ENCODE assay signal across 1 cellular context in the genomic region with DNA sequence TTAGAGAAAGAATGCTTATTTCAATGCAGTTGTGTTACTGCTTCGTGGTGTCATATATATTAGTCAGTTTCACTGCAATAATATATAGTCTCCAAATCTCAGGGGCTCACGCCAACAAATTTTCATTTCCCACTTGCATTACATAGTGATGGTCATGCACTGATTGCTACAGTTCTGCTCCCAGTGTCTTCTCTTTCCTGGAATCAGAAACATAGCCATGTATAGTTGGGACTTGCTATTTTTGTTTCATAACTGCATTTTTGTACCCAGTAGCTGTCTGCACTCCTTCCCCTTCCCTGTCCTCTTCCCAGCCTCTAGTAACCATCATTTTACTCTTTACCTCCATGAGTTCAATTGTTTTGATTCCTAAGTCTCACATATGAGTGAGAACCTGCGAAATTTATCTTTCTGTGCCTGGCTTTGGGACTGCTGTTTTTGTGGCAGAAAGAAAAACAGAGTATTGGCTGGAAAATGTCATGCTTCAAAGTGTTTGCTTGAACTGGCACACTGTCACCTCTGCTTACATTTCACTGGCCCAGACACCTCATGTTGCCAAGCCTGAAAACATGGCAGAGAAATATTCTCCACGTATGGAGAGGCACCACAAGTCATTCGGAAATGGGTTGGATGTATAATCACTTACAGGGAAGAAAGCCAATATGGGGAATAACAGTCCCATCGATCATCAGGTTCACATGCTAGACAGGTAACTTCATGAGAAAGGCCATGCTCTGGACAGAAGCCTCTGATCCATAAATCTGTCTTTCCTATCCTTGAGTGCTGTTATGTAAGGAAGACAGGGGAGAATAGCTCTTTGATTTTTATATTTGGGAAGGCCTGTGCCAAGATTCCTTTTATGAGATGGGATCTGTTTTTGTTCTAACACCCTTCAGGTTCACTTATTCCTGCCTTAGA.
TF ChIP-seq lines count a peak whose summit lies in the region.

No MANE protein-coding gene starts in this region.

TF ChIP-seq in HepG2, 621 proteins besides CTCF, POLR2A, EP300 and RAD21:
- TF ChIP-seq MAFK (conservative IDR thresholded peaks at IDR 0.05 in 1 of 2, IDR thresholded peaks at IDR 0.05 in 1 of 2; ENCODE audit: low read length in 2 of 2): no peak
- no peak for TF ChIP-seq HHEX (CRISPR knock-in tag; IDR thresholded peaks at IDR 0.05)
- TF ChIP-seq, protein P1, sequence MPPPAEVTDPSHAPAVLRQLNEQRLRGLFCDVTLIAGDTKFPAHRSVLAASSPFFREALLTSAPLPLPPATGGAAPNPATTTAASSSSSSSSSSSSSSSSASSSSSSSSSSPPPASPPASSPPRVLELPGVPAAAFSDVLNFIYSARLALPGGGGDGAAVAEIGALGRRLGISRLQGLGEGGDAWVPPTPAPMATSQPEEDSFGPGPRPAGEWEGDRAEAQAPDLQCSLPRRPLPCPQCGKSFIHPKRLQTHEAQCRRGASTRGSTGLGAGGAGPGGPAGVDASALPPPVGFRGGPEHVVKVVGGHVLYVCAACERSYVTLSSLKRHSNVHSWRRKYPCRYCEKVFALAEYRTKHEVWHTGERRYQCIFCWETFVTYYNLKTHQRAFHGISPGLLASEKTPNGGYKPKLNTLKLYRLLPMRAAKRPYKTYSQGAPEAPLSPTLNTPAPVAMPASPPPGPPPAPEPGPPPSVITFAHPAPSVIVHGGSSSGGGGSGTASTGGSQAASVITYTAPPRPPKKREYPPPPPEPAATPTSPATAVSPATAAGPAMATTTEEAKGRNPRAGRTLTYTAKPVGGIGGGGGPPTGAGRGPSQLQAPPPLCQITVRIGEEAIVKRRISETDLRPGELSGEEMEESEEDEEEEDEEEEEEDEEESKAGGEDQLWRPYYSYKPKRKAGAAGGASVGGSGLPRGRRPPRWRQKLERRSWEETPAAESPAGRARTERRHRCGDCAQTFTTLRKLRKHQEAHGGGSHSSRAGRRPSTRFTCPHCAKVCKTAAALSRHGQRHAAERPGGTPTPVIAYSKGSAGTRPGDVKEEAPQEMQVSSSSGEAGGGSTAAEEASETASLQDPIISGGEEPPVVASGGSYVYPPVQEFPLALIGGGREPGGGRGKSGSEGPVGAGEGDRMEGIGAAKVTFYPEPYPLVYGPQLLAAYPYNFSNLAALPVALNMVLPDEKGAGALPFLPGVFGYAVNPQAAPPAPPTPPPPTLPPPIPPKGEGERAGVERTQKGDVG (CRISPR knock-in tag; IDR thresholded peaks at IDR 0.05; ENCODE audit: borderline replicate concordance): no peak
- TF ChIP-seq CAMTA2 (CRISPR knock-in tag; IDR thresholded peaks at IDR 0.05; ENCODE audit: borderline replicate concordance): no peak
- no peak for TF ChIP-seq ZFP41 (CRISPR knock-in tag; IDR thresholded peaks at IDR 0.05; ENCODE audit: borderline replicate concordance)
- TF ChIP-seq, protein P2, sequence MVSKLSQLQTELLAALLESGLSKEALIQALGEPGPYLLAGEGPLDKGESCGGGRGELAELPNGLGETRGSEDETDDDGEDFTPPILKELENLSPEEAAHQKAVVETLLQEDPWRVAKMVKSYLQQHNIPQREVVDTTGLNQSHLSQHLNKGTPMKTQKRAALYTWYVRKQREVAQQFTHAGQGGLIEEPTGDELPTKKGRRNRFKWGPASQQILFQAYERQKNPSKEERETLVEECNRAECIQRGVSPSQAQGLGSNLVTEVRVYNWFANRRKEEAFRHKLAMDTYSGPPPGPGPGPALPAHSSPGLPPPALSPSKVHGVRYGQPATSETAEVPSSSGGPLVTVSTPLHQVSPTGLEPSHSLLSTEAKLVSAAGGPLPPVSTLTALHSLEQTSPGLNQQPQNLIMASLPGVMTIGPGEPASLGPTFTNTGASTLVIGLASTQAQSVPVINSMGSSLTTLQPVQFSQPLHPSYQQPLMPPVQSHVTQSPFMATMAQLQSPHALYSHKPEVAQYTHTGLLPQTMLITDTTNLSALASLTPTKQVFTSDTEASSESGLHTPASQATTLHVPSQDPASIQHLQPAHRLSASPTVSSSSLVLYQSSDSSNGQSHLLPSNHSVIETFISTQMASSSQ (IDR thresholded peaks at IDR 0.05; ENCODE audit: low read depth): no peak
- TF ChIP-seq, protein P2 (CRISPR knock-in tag; IDR thresholded peaks at IDR 0.05; ENCODE audit: borderline replicate concordance): no peak
- no peak for TF ChIP-seq ZNF282 (IDR thresholded peaks at IDR 0.05; ENCODE audit: partially characterized antibody)
- no peak for TF ChIP-seq PHF5A (CRISPR knock-in tag; IDR thresholded peaks at IDR 0.05; ENCODE audit: low read depth, unreplicated experiment)
- TF ChIP-seq, protein P3, sequence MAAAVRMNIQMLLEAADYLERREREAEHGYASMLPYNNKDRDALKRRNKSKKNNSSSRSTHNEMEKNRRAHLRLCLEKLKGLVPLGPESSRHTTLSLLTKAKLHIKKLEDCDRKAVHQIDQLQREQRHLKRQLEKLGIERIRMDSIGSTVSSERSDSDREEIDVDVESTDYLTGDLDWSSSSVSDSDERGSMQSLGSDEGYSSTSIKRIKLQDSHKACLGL (CRISPR knock-in tag; IDR thresholded peaks at IDR 0.05): no peak
- TF ChIP-seq TOE1 (CRISPR knock-in tag; IDR thresholded peaks at IDR 0.05): no peak
- TF ChIP-seq ZNF543 (CRISPR knock-in tag; IDR thresholded peaks at IDR 0.05): no peak
- no peak for TF ChIP-seq ZNF780A (CRISPR knock-in tag; IDR thresholded peaks at IDR 0.05)
- TF ChIP-seq ZNF878 (CRISPR knock-in tag; IDR thresholded peaks at IDR 0.05): no peak
